In the genomic region with DNA sequence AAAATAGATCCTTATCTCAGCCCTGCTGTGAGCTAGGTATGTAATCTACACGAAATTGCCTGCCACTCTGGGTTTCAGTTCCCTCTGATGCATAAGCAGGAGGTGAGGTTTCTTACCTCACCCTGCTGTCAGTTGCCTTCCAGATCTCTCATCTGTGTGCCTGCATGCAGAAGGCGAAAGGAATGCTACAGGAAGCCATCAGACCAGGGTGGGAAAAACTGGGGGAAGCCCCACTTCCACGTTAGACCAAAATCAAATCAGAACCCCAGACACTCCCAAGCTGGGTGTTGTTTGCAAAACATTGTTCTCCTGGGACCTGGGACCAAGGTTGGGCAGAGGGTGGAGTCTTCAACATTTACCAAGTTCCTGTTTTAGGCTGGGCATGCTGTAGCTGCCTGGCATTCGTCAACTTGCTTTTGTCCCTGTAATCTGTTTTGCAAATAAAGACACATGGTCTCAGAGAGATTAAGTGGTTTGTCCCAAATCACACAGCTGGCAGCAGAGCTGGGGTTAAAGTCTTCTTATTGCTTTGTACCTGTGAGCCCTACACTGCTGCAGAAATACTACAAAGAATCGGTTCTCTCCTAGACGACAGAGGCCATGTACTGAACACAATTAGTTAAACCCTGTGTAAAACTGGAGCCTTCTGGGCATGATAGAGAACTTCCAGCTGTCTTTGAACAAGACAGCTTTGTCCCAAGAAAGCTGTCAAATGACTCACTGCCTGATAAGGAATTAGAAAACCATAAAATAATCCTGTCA, we compare ENCODE assay signal across 8 cellular contexts.
DNase-seq lines count a peak whose midpoint lies in the region; ATAC-seq and TF ChIP-seq lines count a peak whose summit lies in the region.

No MANE protein-coding gene starts in this region.

- no peak overlapping the region for H3K4me3 ChIP-seq in BLaER1
- H3K4me3 ChIP-seq in endodermal cell (ENCODE audit: low read length), result peak overlapping the region; percentile 36

- H3K27me3 Mint-ChIP-seq in endodermal cell (ENCODE audit: insufficient read depth), result peaks cover 5% of the 10 kb centered on the region

- no peaks in the 10 kb centered on the region for H4K20me1 ChIP-seq in BLaER1

- H3K27ac Mint-ChIP-seq in endodermal cell, result peak overlapping the region; percentile 32

- no peaks in the 10 kb centered on the region for H3K36me3 Mint-ChIP-seq in endodermal cell (ENCODE audit: low read depth)

- H3K36me3 ChIP-seq in BLaER1 (no peaks in the 10 kb centered on the region), endodermal cell (ENCODE audit: control insufficient read depth, insufficient read depth, low read length) (no peaks in the 10 kb centered on the region)

- no peak overlapping the region for H3K4me3 Mint-ChIP-seq in endodermal cell

- H3K27ac ChIP-seq in BLaER1 (no peak overlapping the region), endodermal cell (ENCODE audit: low read depth, low read length) (no peak overlapping the region)

- H3K4me2 ChIP-seq in BLaER1, result peak overlapping the region; percentile 49

- no peak for TF ChIP-seq CTCF in endodermal cell (conservative IDR thresholded peaks at IDR 0.05)

- no peaks in the 10 kb centered on the region for H3K27me3 ChIP-seq in BLaER1
- H3K27me3 ChIP-seq in endodermal cell (ENCODE audit: control insufficient read depth, insufficient read depth, low read length, poor library complexity, severe bottlenecking), result no peaks in the 10 kb centered on the region

- H3K9me3 ChIP-seq in BLaER1, result peaks cover 8% of the 10 kb centered on the region
- H3K9me3 ChIP-seq in endodermal cell (ENCODE audit: control insufficient read depth, low read length), result peaks cover 16% of the 10 kb centered on the region

- H3K9ac ChIP-seq in BLaER1 (no peak overlapping the region), endodermal cell (ENCODE audit: extremely low read depth, low read length, poor library complexity, severe bottlenecking) (no peak overlapping the region)

- H3K4me1 Mint-ChIP-seq in endodermal cell, result peaks cover 13% of the 10 kb centered on the region

- peaks cover 17% of the 10 kb centered on the region for H3K9me3 Mint-ChIP-seq in endodermal cell

- DNase-seq in NCI-H146 treated with DMSO at 0.1 percent for 48 hours (lab: John Stamatoyannopoulos, UW; ENCODE audit: unreplicated experiment) (peak; percentile 3), endodermal cell (peak; percentile 49), NCI-H1417 treated with DMSO at 0.1 percent for 48 hours (lab: John Stamatoyannopoulos, UW) (no peak)
- no peak for DNase-seq in activated effector memory CD4-positive, alpha-beta T cell treated with anti-CD3 and anti-CD28 coated beads, Interleukin-2, amount 50 U/mL, for 16 hours
- DNase-seq in activated effector memory CD4-positive, alpha-beta T cell treated with Interleukin-2 at 50 U/mL for 16 hours, result no peak

- 67 to 71% methylated on average over 4 to 6 of the region's 6 CpGs for WGBS in endodermal cell (ENCODE audit: insufficient coverage in 1 of 2, insufficient read length in 1 of 2), 2 experiments

- peak; percentile 81 for ATAC-seq in GM18858 (IDR thresholded peaks at IDR 0.05; ENCODE audit: unreplicated experiment)
- no peak for ATAC-seq in HG03095 (IDR thresholded peaks at IDR 0.05; ENCODE audit: unreplicated experiment)

- H3K4me1 ChIP-seq in BLaER1 (peaks cover 11% of the 10 kb centered on the region), endodermal cell (ENCODE audit: control insufficient read depth, insufficient read depth, low read length) (peaks cover 2% of the 10 kb centered on the region)

Comparison
In these comparisons a context has a peak if more than half of its experiments do, and no peak if none do; other contexts are left out.
1. DNase-seq: peak in NCI-H146 treated with DMSO at 0.1 percent for 48 hours (single experiment) and endodermal cell (single experiment); none in NCI-H1417 treated with DMSO at 0.1 percent for 48 hours (single experiment), activated effector memory CD4-positive, alpha-beta T cell treated with anti-CD3 and anti-CD28 coated beads, Interleukin-2, amount 50 U/mL, for 16 hours (single experiment) and activated effector memory CD4-positive, alpha-beta T cell treated with Interleukin-2 at 50 U/mL for 16 hours (single experiment).